In genomic region chr6:30769853-30770160, GRCh38 we compare ENCODE assay signal across 9 cellular contexts. TPM values are rescaled to one million over a fixed set of nuclear protein-coding genes. Genes with fewer than 3 reads are reported as not detected.
DNase-seq lines count a peak whose midpoint lies in the region; ATAC-seq, FAIRE-seq and TF ChIP-seq lines count a peak whose summit lies in the region.
"Had no signal": no experiment of that assay in that cellular context is flagged by ENCODE, and none has a peak within 500 bp of the region (broad histone marks: within the 10 kb centered on the region; RNA-seq: fewer than 3 reads in every experiment).

No MANE protein-coding gene starts in this region.

- H3K36me3 ChIP-seq in HepG2 (replicated peaks in 1 of 2; ENCODE audit: control insufficient read depth in 1 of 2, insufficient read depth in 2 of 2, low read length in 2 of 2) (no peaks in the 10 kb centered on the region), right lobe of liver (no peaks in the 10 kb centered on the region), K562 (ENCODE audit: control insufficient read depth, insufficient read depth, low read length) (no peaks in the 10 kb centered on the region), muscle layer of duodenum (ENCODE audit: control insufficient read depth in 1 of 2, insufficient read depth in 2 of 2, low read length in 2 of 2) (no peaks in the 10 kb centered on the region)
- H3K36me3 ChIP-seq: HAP-1 had no signal

- peaks cover 74% of the 10 kb centered on the region for H3K4me1 ChIP-seq in HepG2 (ENCODE audit: insufficient read depth, low read length)
- H3K4me1 ChIP-seq in right lobe of liver, result peaks cover 0 to 17% (median 8%) of the 10 kb centered on the region in 4 donors
- peaks cover 36 to 48% of the 10 kb centered on the region in 2 experiments for H3K4me1 ChIP-seq in K562 (replicated peaks in 1 of 2; ENCODE audit: control insufficient read depth in 2 of 2, insufficient read depth in 2 of 2, low read length in 2 of 2)
- H3K4me1 ChIP-seq in muscle layer of duodenum (ENCODE audit: control insufficient read depth in 1 of 2, insufficient read depth in 2 of 2, low read length in 2 of 2), result peaks cover 18 to 23% of the 10 kb centered on the region in 2 donors

- DNase-seq in HepG2 (ENCODE audit: low spot score) (no peak), right lobe of liver (no peak), K562 (ENCODE audit: extremely low read depth in 1 of 4, low spot score in 3 of 4) (no peak), occipital lobe (lab: John Stamatoyannopoulos, UW) (no peak)
- DNase-seq in stimulated activated CD4-positive, alpha-beta T cell treated with anti-CD3 and anti-CD28 coated beads, Interleukin-2, amount 100 ng/mL, for 24 hours, result no peak

- no peaks in the 10 kb centered on the region for H3K79me2 ChIP-seq in HepG2 (ENCODE audit: insufficient read depth, low read length)
- H3K79me2 ChIP-seq in K562 (ENCODE audit: control insufficient read depth, insufficient read depth, low read length), result no peaks in the 10 kb centered on the region

- TF ChIP-seq RAD21 in HepG2 (CRISPR knock-in tag; IDR thresholded peaks at IDR 0.05) (no peak), K562 (CRISPR knock-in tag; conservative IDR thresholded peaks at IDR 0.05 in 1 of 2, IDR thresholded peaks at IDR 0.05 in 1 of 2) (no peak; a peak in 1 of 4 replicates)

- in situ Hi-C loops in HepG2 (cut with HindIII; ENCODE audit: extremely low pct_ligation_motif_present, low pct_unique_long_range_greater_than_20kb), result no loop called here
- in situ Hi-C loops in K562 (cut with MboI), result no loop called here

- peak; percentile 17 for ATAC-seq in HepG2
- ATAC-seq in right lobe of liver, result no peak
- ATAC-seq in K562, result no peak
- ATAC-seq in GM21526 (IDR thresholded peaks at IDR 0.05; ENCODE audit: low FRiP score, unreplicated experiment), result no peak
- no peak for ATAC-seq in HG02884 (IDR thresholded peaks at IDR 0.05; ENCODE audit: unreplicated experiment)

- peak overlapping the region; percentile 93 for H3K9ac ChIP-seq in HepG2 (ENCODE audit: insufficient read depth, low read depth, low read length)
- H3K9ac ChIP-seq in K562 (ENCODE audit: insufficient read depth in 1 of 2, low read depth in 2 of 2, low read length in 2 of 2), result peak overlapping the region in 1 of 2 experiments; percentile 71; a peak in 3 of 4 replicates

- intact Hi-C loops in HepG2 (cut with micrococcal nuclease; ENCODE audit: unreplicated experiment), result loop anchor here (1.0 to 2.0 kb wide), 3 partner anchors 11 to 59 kb away; partner anchors contain the start of gene IER3
- intact Hi-C loops in right lobe of liver (cut with DNase I), result no loop called here
- intact Hi-C loops in K562 (cut with micrococcal nuclease), result loop anchor here (5.0 kb wide), 1 partner anchor 42 kb away; no protein-coding TSS in a partner anchor

- POLR2A ChIA-PET in HepG2 (lab: Yijun Ruan, JAX), result interaction anchor here (0.5 to 11.8 kb wide), 14 partner anchors 8 to 155 kb away, joined by 3 to 414 read pairs (median 16); partner anchors contain the start of genes DDR1, FLOT1 and IER3
- POLR2A ChIA-PET in K562 (lab: Yijun Ruan, JAX), result interaction anchor here (0.8 to 3.3 kb wide), 14 partner anchors 10 to 305 kb away, joined by 3 to 19 read pairs (median 3); partner anchors contain the start of gene IER3

- TF ChIP-seq CTCF in HepG2 (CRISPR knock-in tag; IDR thresholded peaks at IDR 0.05), result no peak
- TF ChIP-seq CTCF in right lobe of liver (IDR thresholded peaks at IDR 0.05), result no peak
- no peak for TF ChIP-seq CTCF in K562 (IDR thresholded peaks at IDR 0.05 in 2 of 3, conservative IDR thresholded peaks at IDR 0.05 in 1 of 3; ENCODE audit: insufficient read depth in 2 of 3, low read depth in 1 of 3, low read length in 3 of 3)

- no peaks in the 10 kb centered on the region for H3K9me1 ChIP-seq in K562 (ENCODE audit: control insufficient read depth, insufficient read depth, low read length)

- no peaks in the 10 kb centered on the region for H3K27me3 ChIP-seq in HepG2 (ENCODE audit: control insufficient read depth in 1 of 2, insufficient read depth in 2 of 2, low read length in 2 of 2)
- H3K27me3 ChIP-seq in right lobe of liver, result no peaks in the 10 kb centered on the region
- no peaks in the 10 kb centered on the region; a peak in 1 of 5 replicates for H3K27me3 ChIP-seq in K562 (ENCODE audit: control insufficient read depth in 2 of 2, insufficient read depth in 2 of 2, low read length in 2 of 2)
- H3K27me3 ChIP-seq in muscle layer of duodenum (ENCODE audit: low read depth, low read length), result no peaks in the 10 kb centered on the region

- TF ChIP-seq POLR2A in HepG2 (IDR thresholded peaks at IDR 0.05; ENCODE audit: insufficient read depth in 1 of 2, low read depth in 2 of 2, low read length in 2 of 2), result no peak
- TF ChIP-seq POLR2A in right lobe of liver (IDR thresholded peaks at IDR 0.05), result no peak
- no peak for TF ChIP-seq POLR2A in K562 (conservative IDR thresholded peaks at IDR 0.05)

- H3K9me3 ChIP-seq in HepG2 (ENCODE audit: low read length), result no peaks in the 10 kb centered on the region
- H3K9me3 ChIP-seq in right lobe of liver, result no peaks in the 10 kb centered on the region
- no peaks in the 10 kb centered on the region for H3K9me3 ChIP-seq in K562 (replicated peaks; ENCODE audit: control insufficient read depth, insufficient read depth, low read depth, low read length)
- H3K9me3 ChIP-seq in muscle layer of duodenum (ENCODE audit: control insufficient read depth in 1 of 2, low read length in 2 of 2), result no peaks in the 10 kb centered on the region
- H3K9me3 ChIP-seq: HAP-1 had no signal

- no TSS peak for BruUV-seq in HepG2 (replicated peaks; lab: Mats Ljungman, UMichigan)
- BruUV-seq in K562 (replicated peaks; lab: Mats Ljungman, UMichigan), result no TSS peak

- FAIRE-seq in HepG2 (lab: Jason Lieb, UNC) (no peak), K562 (lab: Jason Lieb, UNC) (no peak)

- CTCF ChIA-PET in HepG2 (lab: Yijun Ruan, JAX; ENCODE audit: low intra/inter-chr PET ratio, low total read pairs), result no interaction called here
- CTCF ChIA-PET in K562 (lab: Yijun Ruan, JAX; ENCODE audit: low intra/inter-chr PET ratio), result no interaction called here

- H2AFZ ChIP-seq in HepG2 (ENCODE audit: low read length), result no peak overlapping the region
- peak overlapping the region; percentile 89 for H2AFZ ChIP-seq in K562 (ENCODE audit: low read depth, low read length)

- H3K4me3 ChIP-seq in HepG2 (replicated peaks in 1 of 3; ENCODE audit: insufficient read depth in 1 of 3, low read depth in 2 of 3, low read length in 3 of 3) (no peak overlapping the region; a peak in 2 of 6 replicates), right lobe of liver (no peak overlapping the region), K562 (no peak overlapping the region; the same call in 1 of the 2 replicates), muscle layer of duodenum (ENCODE audit: low read depth in 1 of 2, low read length in 2 of 2) (no peak overlapping the region)
- H3K4me3 ChIP-seq: HAP-1 had no signal

- peak overlapping the region; percentile 98 for H3K27ac ChIP-seq in HepG2 (ENCODE audit: extremely low read length, insufficient read depth, low read length)
- peak overlapping the region in 1 of 3 donors; percentile 21 for H3K27ac ChIP-seq in right lobe of liver
- H3K27ac ChIP-seq in K562 (ENCODE audit: extremely low read depth, low read depth, low read length), result peak overlapping the region; percentile 92
- H3K27ac ChIP-seq in muscle layer of duodenum (ENCODE audit: low read length), result peak overlapping the region; percentile 90

- TF ChIP-seq EP300 in HepG2 (IDR thresholded peaks at IDR 0.05; ENCODE audit: low read depth in 2 of 2, low read length in 2 of 2) (no peak), HepG2 (CRISPR knock-in tag; IDR thresholded peaks at IDR 0.05; ENCODE audit: borderline replicate concordance) (no peak), K562 (IDR thresholded peaks at IDR 0.05; ENCODE audit: low read length) (no peak)

- WGBS in HepG2 (ENCODE audit: low lambda C conversion rate), result 43% methylated on average over 3 of the region's 3 CpGs
- WGBS in right lobe of liver (ENCODE audit: insufficient coverage, low coverage, low lambda C conversion rate, missing lambda C conversion rate), result 73% methylated on average over 3 of the region's 3 CpGs
- WGBS in K562 (ENCODE audit: insufficient coverage, low coverage, missing lambda C conversion rate), result 30% methylated on average over 3 of the region's 3 CpGs

- H4K20me1 ChIP-seq in HepG2 (ENCODE audit: insufficient read depth, low read length), result no peaks in the 10 kb centered on the region
- no peaks in the 10 kb centered on the region for H4K20me1 ChIP-seq in K562 (replicated peaks; ENCODE audit: control insufficient read depth, insufficient read depth, low read length)

- H3K4me2 ChIP-seq in HepG2 (ENCODE audit: low read depth, low read length), result peak overlapping the region; percentile 90
- H3K4me2 ChIP-seq in K562 (ENCODE audit: insufficient read depth, low read length), result peak overlapping the region; percentile 82; the same call in 1 of the 2 replicates

RNA-seq across cellular contexts. Expression of gene IER3, which starts 25.5 kb away (rescaled TPM):
- 28.7 and 51.1 TPM in 2 replicates for total RNA-seq in HepG2 (2016; rRNA removed; fragmentation: Illumina TruSeq; extraction: Trizol)
- total RNA-seq in HepG2 (2016; cell fraction: cytosol; rRNA removed; fragmentation: Illumina TruSeq; extraction: Trizol; ENCODE audit: low read depth), result 83.5 and 89.8 TPM in 2 replicates
- total RNA-seq in HepG2 (2016; cell fraction: insoluble cytoplasmic fraction; rRNA removed; fragmentation: Illumina TruSeq; extraction: Trizol), result 25.7 and 52.1 TPM in 2 replicates
- total RNA-seq in HepG2 (2016; cell fraction: membrane; rRNA removed; fragmentation: Illumina TruSeq; extraction: Trizol), result 91.3 and 101 TPM in 2 replicates
- total RNA-seq in HepG2 (2016; cell fraction: nucleus; rRNA removed; fragmentation: Illumina TruSeq; extraction: Trizol), result 33.1 and 34.2 TPM in 2 replicates
- polyA plus RNA-seq in HepG2 (2011; rRNA removed), result 131 and 151 TPM in 2 replicates
- polyA plus RNA-seq in HepG2 (2011; cell fraction: cytosol; rRNA removed), result 117 TPM in 2 replicates
- 111 and 130 TPM in 2 replicates for polyA plus RNA-seq in HepG2 (2011; cell fraction: nucleus; rRNA removed)
- polyA plus RNA-seq in HepG2 (2012), result 130 and 313 TPM in 2 replicates
- 21.8 and 24.4 TPM in 2 replicates for polyA plus RNA-seq in HepG2 (2016; cell fraction: cytosol; fragmentation: Illumina TruSeq; extraction: Trizol; ENCODE audit: low read depth)
- polyA plus RNA-seq in HepG2 (2016; cell fraction: insoluble cytoplasmic fraction; fragmentation: Illumina TruSeq; extraction: Trizol; ENCODE audit: low read depth), result 28.6 and 30.4 TPM in 2 replicates
- 23.7 and 25.1 TPM in 2 replicates for polyA plus RNA-seq in HepG2 (2016; cell fraction: membrane; fragmentation: Illumina TruSeq; extraction: Trizol; ENCODE audit: low read depth)
- polyA plus RNA-seq in HepG2 (2016; cell fraction: nucleus; fragmentation: Illumina TruSeq; extraction: Trizol; ENCODE audit: insufficient read depth, low read depth), result 72.1 and 79.6 TPM in 2 replicates
- 19.0 and 307 TPM in 2 replicates for polyA minus RNA-seq in HepG2 (2011; rRNA and poly(A)+ RNA removed; ENCODE audit: low replicate concordance)
- 213 and 378 TPM in 2 replicates for polyA minus RNA-seq in HepG2 (2011; cell fraction: cytosol; rRNA and poly(A)+ RNA removed)
- 95.2 and 99.7 TPM in 2 replicates for polyA minus RNA-seq in HepG2 (2011; cell fraction: nucleus; rRNA and poly(A)+ RNA removed)
- total RNA-seq in right lobe of liver, result 10 to 100 TPM in 3 of 6 experiments, 1 to 10 TPM in 3; 2.8 to 72.3 (median 24.5) TPM
- total RNA-seq in K562 (2011; cell fraction: chromatin; rRNA removed; ENCODE audit: low replicate concordance), result 15.2 and 21.4 TPM in 2 replicates
- total RNA-seq in K562 (2011; cell fraction: nucleolus; rRNA removed), result 22.4 and 29.0 TPM in 2 replicates
- 21.0 and 27.1 TPM in 2 replicates for total RNA-seq in K562 (2011; cell fraction: nucleoplasm; rRNA removed)
- total RNA-seq in K562 (2014; rRNA removed), result 18.7 and 24.7 TPM in 2 replicates
- total RNA-seq in K562 (2014; rRNA removed; fragmentation: Illumina TruSeq; extraction: Trizol), result 8.0 and 8.2 TPM in 2 replicates
- 13.0 and 15.1 TPM in 2 replicates for total RNA-seq in K562 (2015; rRNA removed; fragmentation: Illumina TruSeq; extraction: Trizol)
- total RNA-seq in K562 (2021), result 23.4 and 24.1 TPM in 2 replicates
- 8.8 and 11.5 TPM in 2 replicates for polyA plus RNA-seq in K562 (2011; rRNA removed)
- 9.9 and 20.6 TPM in 2 replicates for polyA plus RNA-seq in K562 (2011; cell fraction: cytosol; rRNA removed)
- polyA plus RNA-seq in K562 (2011; cell fraction: nucleus; rRNA removed), result 25.7 and 32.6 TPM in 2 replicates
- 30.7 and 77.8 TPM in 2 replicates for polyA plus RNA-seq in K562 (2012)
- polyA plus RNA-seq in K562 (2014; fragmentation: Illumina TruSeq; extraction: Trizol), result 11.4 and 12.5 TPM in 2 replicates
- 1 to 10 TPM; 1.5 to 1.7 TPM for polyA plus RNA-seq in K562 (2014; fragmentation: Nextera tagmentation; extraction: Ambion mirVana)
- 26.0 and 30.0 TPM in 2 replicates for polyA plus RNA-seq in K562 (2014; rRNA removed)
- polyA minus RNA-seq in K562 (2011; rRNA and poly(A)+ RNA removed), result 3.8 and 6.5 TPM in 2 replicates
- polyA minus RNA-seq in K562 (2011; cell fraction: cytosol; rRNA and poly(A)+ RNA removed), result 5.3 and 6.8 TPM in 2 replicates
- 9.7 and 12.9 TPM in 2 replicates for polyA minus RNA-seq in K562 (2011; cell fraction: nucleus; rRNA and poly(A)+ RNA removed)
- total RNA-seq in occipital lobe, result 3.0 TPM

RNA-seq across cellular contexts. Expression of gene FLOT1, which starts 27.3 kb away (rescaled TPM):
- 77.8 and 82.3 TPM in 2 replicates for total RNA-seq in HepG2 (2016; rRNA removed; fragmentation: Illumina TruSeq; extraction: Trizol)
- 113 and 115 TPM in 2 replicates for total RNA-seq in HepG2 (2016; cell fraction: cytosol; rRNA removed; fragmentation: Illumina TruSeq; extraction: Trizol; ENCODE audit: low read depth)
- 72.3 and 79.6 TPM in 2 replicates for total RNA-seq in HepG2 (2016; cell fraction: insoluble cytoplasmic fraction; rRNA removed; fragmentation: Illumina TruSeq; extraction: Trizol)
- 145 and 152 TPM in 2 replicates for total RNA-seq in HepG2 (2016; cell fraction: membrane; rRNA removed; fragmentation: Illumina TruSeq; extraction: Trizol)
- total RNA-seq in HepG2 (2016; cell fraction: nucleus; rRNA removed; fragmentation: Illumina TruSeq; extraction: Trizol), result 43.2 and 49.0 TPM in 2 replicates
- 130 and 150 TPM in 2 replicates for polyA plus RNA-seq in HepG2 (2011; rRNA removed)
- 126 and 128 TPM in 2 replicates for polyA plus RNA-seq in HepG2 (2011; cell fraction: cytosol; rRNA removed)
- polyA plus RNA-seq in HepG2 (2011; cell fraction: nucleus; rRNA removed), result 139 and 173 TPM in 2 replicates
- polyA plus RNA-seq in HepG2 (2012), result 119 and 142 TPM in 2 replicates
- 217 and 220 TPM in 2 replicates for polyA plus RNA-seq in HepG2 (2016; cell fraction: cytosol; fragmentation: Illumina TruSeq; extraction: Trizol; ENCODE audit: low read depth)
- polyA plus RNA-seq in HepG2 (2016; cell fraction: insoluble cytoplasmic fraction; fragmentation: Illumina TruSeq; extraction: Trizol; ENCODE audit: low read depth), result 116 and 125 TPM in 2 replicates
- 219 and 220 TPM in 2 replicates for polyA plus RNA-seq in HepG2 (2016; cell fraction: membrane; fragmentation: Illumina TruSeq; extraction: Trizol; ENCODE audit: low read depth)
- 146 and 154 TPM in 2 replicates for polyA plus RNA-seq in HepG2 (2016; cell fraction: nucleus; fragmentation: Illumina TruSeq; extraction: Trizol; ENCODE audit: insufficient read depth, low read depth)
- polyA minus RNA-seq in HepG2 (2011; rRNA and poly(A)+ RNA removed; ENCODE audit: low replicate concordance), result 102 and 133 TPM in 2 replicates
- 49.8 and 51.9 TPM in 2 replicates for polyA minus RNA-seq in HepG2 (2011; cell fraction: cytosol; rRNA and poly(A)+ RNA removed)
- 34.5 and 57.3 TPM in 2 replicates for polyA minus RNA-seq in HepG2 (2011; cell fraction: nucleus; rRNA and poly(A)+ RNA removed)
- 10 to 100 TPM; 37.1 to 92.2 (median 73.5) TPM for total RNA-seq in right lobe of liver
- total RNA-seq in K562 (2011; cell fraction: chromatin; rRNA removed; ENCODE audit: low replicate concordance), result 164 and 277 TPM in 2 replicates
- 152 and 165 TPM in 2 replicates for total RNA-seq in K562 (2011; cell fraction: nucleolus; rRNA removed)
- 155 and 194 TPM in 2 replicates for total RNA-seq in K562 (2011; cell fraction: nucleoplasm; rRNA removed)
- total RNA-seq in K562 (2014; rRNA removed), result 118 and 131 TPM in 2 replicates
- total RNA-seq in K562 (2014; rRNA removed; fragmentation: Illumina TruSeq; extraction: Trizol), result 84.7 and 84.8 TPM in 2 replicates
- total RNA-seq in K562 (2015; rRNA removed; fragmentation: Illumina TruSeq; extraction: Trizol), result 101 and 102 TPM in 2 replicates
- total RNA-seq in K562 (2021), result 124 and 127 TPM in 2 replicates
- polyA plus RNA-seq in K562 (2011; rRNA removed), result 131 and 154 TPM in 2 replicates
- 144 and 149 TPM in 2 replicates for polyA plus RNA-seq in K562 (2011; cell fraction: cytosol; rRNA removed)
- polyA plus RNA-seq in K562 (2011; cell fraction: nucleus; rRNA removed), result 209 and 233 TPM in 2 replicates
- polyA plus RNA-seq in K562 (2012), result 135 and 272 TPM in 2 replicates
- 138 and 144 TPM in 2 replicates for polyA plus RNA-seq in K562 (2014; fragmentation: Illumina TruSeq; extraction: Trizol)
- 10 to 100 TPM; 11.7 to 12.0 TPM for polyA plus RNA-seq in K562 (2014; fragmentation: Nextera tagmentation; extraction: Ambion mirVana)
- polyA plus RNA-seq in K562 (2014; rRNA removed), result 149 and 174 TPM in 2 replicates
- 122 and 132 TPM in 2 replicates for polyA minus RNA-seq in K562 (2011; rRNA and poly(A)+ RNA removed)
- 72.2 and 76.2 TPM in 2 replicates for polyA minus RNA-seq in K562 (2011; cell fraction: cytosol; rRNA and poly(A)+ RNA removed)
- 38.5 and 58.5 TPM in 2 replicates for polyA minus RNA-seq in K562 (2011; cell fraction: nucleus; rRNA and poly(A)+ RNA removed)
- total RNA-seq in occipital lobe, result 43.4 TPM

RNA-seq across cellular contexts. Expression of gene TUBB, which starts 49.7 kb away (rescaled TPM):
- total RNA-seq in HepG2 (2016; rRNA removed; fragmentation: Illumina TruSeq; extraction: Trizol) (911 and 1,275 TPM in 2 replicates), right lobe of liver (100 to 1,000 TPM; 150 to 268 (median 241) TPM), K562 (2014; rRNA removed) (1,062 and 1,409 TPM in 2 replicates), K562 (2014; rRNA removed; fragmentation: Illumina TruSeq; extraction: Trizol) (863 and 971 TPM in 2 replicates), K562 (2015; rRNA removed; fragmentation: Illumina TruSeq; extraction: Trizol) (1,443 and 1,478 TPM in 2 replicates), K562 (2021) (1,495 and 1,529 TPM in 2 replicates), occipital lobe (1,190 TPM)
- total RNA-seq in HepG2 (2016; cell fraction: cytosol; rRNA removed; fragmentation: Illumina TruSeq; extraction: Trizol; ENCODE audit: low read depth), result 241 and 250 TPM in 2 replicates
- 892 and 1,275 TPM in 2 replicates for total RNA-seq in HepG2 (2016; cell fraction: insoluble cytoplasmic fraction; rRNA removed; fragmentation: Illumina TruSeq; extraction: Trizol)
- total RNA-seq in HepG2 (2016; cell fraction: membrane; rRNA removed; fragmentation: Illumina TruSeq; extraction: Trizol), result 542 and 545 TPM in 2 replicates
- total RNA-seq in HepG2 (2016; cell fraction: nucleus; rRNA removed; fragmentation: Illumina TruSeq; extraction: Trizol), result 386 and 402 TPM in 2 replicates
- polyA plus RNA-seq in HepG2 (2011; rRNA removed) (980 and 1,163 TPM in 2 replicates), K562 (2011; rRNA removed) (2,369 and 2,705 TPM in 2 replicates), K562 (2014; fragmentation: Illumina TruSeq; extraction: Trizol) (2,541 and 2,870 TPM in 2 replicates), K562 (2014; fragmentation: Nextera tagmentation; extraction: Ambion mirVana) (1,000 to 10,000 TPM; 1,106 to 1,864 TPM), K562 (2014; rRNA removed) (1,462 and 1,903 TPM in 2 replicates)
- polyA plus RNA-seq in HepG2 (2011; cell fraction: cytosol; rRNA removed), result 853 and 1,099 TPM in 2 replicates
- 241 and 246 TPM in 2 replicates for polyA plus RNA-seq in HepG2 (2011; cell fraction: nucleus; rRNA removed)
- polyA plus RNA-seq in HepG2 (2012), result 478 and 597 TPM in 2 replicates
- polyA plus RNA-seq in HepG2 (2016; cell fraction: cytosol; fragmentation: Illumina TruSeq; extraction: Trizol; ENCODE audit: low read depth), result 300 and 321 TPM in 2 replicates
- polyA plus RNA-seq in HepG2 (2016; cell fraction: insoluble cytoplasmic fraction; fragmentation: Illumina TruSeq; extraction: Trizol; ENCODE audit: low read depth), result 2,019 and 2,085 TPM in 2 replicates
- polyA plus RNA-seq in HepG2 (2016; cell fraction: membrane; fragmentation: Illumina TruSeq; extraction: Trizol; ENCODE audit: low read depth), result 586 and 657 TPM in 2 replicates
- 686 and 716 TPM in 2 replicates for polyA plus RNA-seq in HepG2 (2016; cell fraction: nucleus; fragmentation: Illumina TruSeq; extraction: Trizol; ENCODE audit: insufficient read depth, low read depth)
- 1,833 and 2,373 TPM in 2 replicates for polyA minus RNA-seq in HepG2 (2011; rRNA and poly(A)+ RNA removed; ENCODE audit: low replicate concordance)
- 412 and 479 TPM in 2 replicates for polyA minus RNA-seq in HepG2 (2011; cell fraction: cytosol; rRNA and poly(A)+ RNA removed)
- polyA minus RNA-seq in HepG2 (2011; cell fraction: nucleus; rRNA and poly(A)+ RNA removed), result 105 and 134 TPM in 2 replicates
- total RNA-seq in K562 (2011; cell fraction: chromatin; rRNA removed; ENCODE audit: low replicate concordance), result 127 and 264 TPM in 2 replicates
- total RNA-seq in K562 (2011; cell fraction: nucleolus; rRNA removed), result 272 and 276 TPM in 2 replicates
- total RNA-seq in K562 (2011; cell fraction: nucleoplasm; rRNA removed), result 270 and 313 TPM in 2 replicates
- 2,776 and 3,265 TPM in 2 replicates for polyA plus RNA-seq in K562 (2011; cell fraction: cytosol; rRNA removed)
- 619 and 708 TPM in 2 replicates for polyA plus RNA-seq in K562 (2011; cell fraction: nucleus; rRNA removed)
- polyA plus RNA-seq in K562 (2012), result 1,523 and 1,878 TPM in 2 replicates
- polyA minus RNA-seq in K562 (2011; rRNA and poly(A)+ RNA removed), result 1,764 and 2,070 TPM in 2 replicates
- polyA minus RNA-seq in K562 (2011; cell fraction: cytosol; rRNA and poly(A)+ RNA removed), result 880 and 960 TPM in 2 replicates
- polyA minus RNA-seq in K562 (2011; cell fraction: nucleus; rRNA and poly(A)+ RNA removed), result 140 and 261 TPM in 2 replicates

RNA-seq across cellular contexts. Expression of gene MDC1, which starts 52.7 kb away (rescaled TPM):
- total RNA-seq in HepG2 (2016; rRNA removed; fragmentation: Illumina TruSeq; extraction: Trizol), result 8.4 and 20.5 TPM in 2 replicates
- 2.6 TPM in 2 replicates for total RNA-seq in HepG2 (2016; cell fraction: cytosol; rRNA removed; fragmentation: Illumina TruSeq; extraction: Trizol; ENCODE audit: low read depth)
- 9.0 and 18.7 TPM in 2 replicates for total RNA-seq in HepG2 (2016; cell fraction: insoluble cytoplasmic fraction; rRNA removed; fragmentation: Illumina TruSeq; extraction: Trizol)
- total RNA-seq in HepG2 (2016; cell fraction: membrane; rRNA removed; fragmentation: Illumina TruSeq; extraction: Trizol), result 7.6 TPM in 2 replicates
- total RNA-seq in HepG2 (2016; cell fraction: nucleus; rRNA removed; fragmentation: Illumina TruSeq; extraction: Trizol), result 18.3 and 20.9 TPM in 2 replicates
- 11.7 and 14.0 TPM in 2 replicates for polyA plus RNA-seq in HepG2 (2011; rRNA removed)
- 4.5 and 6.7 TPM in 2 replicates for polyA plus RNA-seq in HepG2 (2011; cell fraction: cytosol; rRNA removed)
- 39.8 and 42.9 TPM in 2 replicates for polyA plus RNA-seq in HepG2 (2011; cell fraction: nucleus; rRNA removed)
- 14.2 and 21.0 TPM in 2 replicates for polyA plus RNA-seq in HepG2 (2012)
- 1.2 and 1.3 TPM in 2 replicates for polyA plus RNA-seq in HepG2 (2016; cell fraction: cytosol; fragmentation: Illumina TruSeq; extraction: Trizol; ENCODE audit: low read depth)
- 13.9 and 27.7 TPM in 2 replicates for polyA plus RNA-seq in HepG2 (2016; cell fraction: insoluble cytoplasmic fraction; fragmentation: Illumina TruSeq; extraction: Trizol; ENCODE audit: low read depth)
- polyA plus RNA-seq in HepG2 (2016; cell fraction: membrane; fragmentation: Illumina TruSeq; extraction: Trizol; ENCODE audit: low read depth), result 2.2 and 3.4 TPM in 2 replicates
- 66.8 and 94.4 TPM in 2 replicates for polyA plus RNA-seq in HepG2 (2016; cell fraction: nucleus; fragmentation: Illumina TruSeq; extraction: Trizol; ENCODE audit: insufficient read depth, low read depth)
- 16.6 and 29.4 TPM in 2 replicates for polyA minus RNA-seq in HepG2 (2011; rRNA and poly(A)+ RNA removed; ENCODE audit: low replicate concordance)
- polyA minus RNA-seq in HepG2 (2011; cell fraction: cytosol; rRNA and poly(A)+ RNA removed), result 8.0 and 10.3 TPM in 2 replicates
- polyA minus RNA-seq in HepG2 (2011; cell fraction: nucleus; rRNA and poly(A)+ RNA removed), result 7.6 and 9.1 TPM in 2 replicates
- total RNA-seq in right lobe of liver, result 10 to 100 TPM in 4 of 6 experiments, 1 to 10 TPM in 2; 8.8 to 15.5 (median 12.1) TPM
- 79.5 and 80.7 TPM in 2 replicates for total RNA-seq in K562 (2011; cell fraction: chromatin; rRNA removed; ENCODE audit: low replicate concordance)
- total RNA-seq in K562 (2011; cell fraction: nucleolus; rRNA removed), result 47.5 and 50.5 TPM in 2 replicates
- total RNA-seq in K562 (2011; cell fraction: nucleoplasm; rRNA removed), result 62.0 and 85.1 TPM in 2 replicates
- total RNA-seq in K562 (2014; rRNA removed), result 15.7 and 24.3 TPM in 2 replicates
- 20.0 and 25.5 TPM in 2 replicates for total RNA-seq in K562 (2014; rRNA removed; fragmentation: Illumina TruSeq; extraction: Trizol)
- 15.6 and 18.2 TPM in 2 replicates for total RNA-seq in K562 (2015; rRNA removed; fragmentation: Illumina TruSeq; extraction: Trizol)
- 96.8 and 114 TPM in 2 replicates for total RNA-seq in K562 (2021)
- 21.5 and 55.8 TPM in 2 replicates for polyA plus RNA-seq in K562 (2011; rRNA removed)
- 28.0 and 35.1 TPM in 2 replicates for polyA plus RNA-seq in K562 (2011; cell fraction: cytosol; rRNA removed)
- 105 and 141 TPM in 2 replicates for polyA plus RNA-seq in K562 (2011; cell fraction: nucleus; rRNA removed)
- 68.1 and 105 TPM in 2 replicates for polyA plus RNA-seq in K562 (2012)
- polyA plus RNA-seq in K562 (2014; fragmentation: Illumina TruSeq; extraction: Trizol), result 72.9 and 95.4 TPM in 2 replicates
- polyA plus RNA-seq in K562 (2014; fragmentation: Nextera tagmentation; extraction: Ambion mirVana), result 1 to 10 TPM; 8.2 to 8.8 TPM
- polyA plus RNA-seq in K562 (2014; rRNA removed), result 31.3 and 35.0 TPM in 2 replicates
- polyA minus RNA-seq in K562 (2011; rRNA and poly(A)+ RNA removed), result 24.0 and 34.6 TPM in 2 replicates
- 56.9 and 94.9 TPM in 2 replicates for polyA minus RNA-seq in K562 (2011; cell fraction: cytosol; rRNA and poly(A)+ RNA removed)
- 16.4 and 27.8 TPM in 2 replicates for polyA minus RNA-seq in K562 (2011; cell fraction: nucleus; rRNA and poly(A)+ RNA removed)
- total RNA-seq in occipital lobe, result 12.5 TPM

Comparison
In these comparisons a context has a peak if more than half of its experiments do, and no peak if none do; other contexts are left out.
1. intact Hi-C loops: an anchor here in HepG2 (1.0 to 2.0 kb wide) and K562 (5.0 kb wide); none called in right lobe of liver.
2. Of the 241 proteins assayed by ChIP-seq in both HepG2 and K562: peak only in HepG2: CHD4, HDAC1, HNRNPH1, NCOR1, PRPF4, RNF219 and 4 more; only in K562: ATF7, BRD4, FOSL1, HBP1, ZNF512 and ZNF766; in both: none; in neither: 223; mixed calls (peak in some experiments, not most) for 2.